ENCODE assay signal across 24 cellular contexts in genomic region chr5:51494821-51495220, GRCh38.
A peak's percentile ranks its signal among the peaks of the same experiment; 100 is the strongest.
DNase-seq lines count a peak whose midpoint lies in the region; ATAC-seq and TF ChIP-seq lines count a peak whose summit lies in the region.
"Had no signal": no experiment of that assay in that cellular context is flagged by ENCODE, and none has a peak within 500 bp of the region (broad histone marks: within the 10 kb centered on the region; RNA-seq: fewer than 3 reads in every experiment).

No MANE protein-coding gene starts in this region.

- H4K20me1 ChIP-seq in GM23338 (replicated peaks; ENCODE audit: insufficient read depth) (no peaks in the 10 kb centered on the region), PC-3 (ENCODE audit: low read length) (no peaks in the 10 kb centered on the region), smooth muscle cell (ENCODE audit: low read depth) (no peaks in the 10 kb centered on the region)
- H4K20me1 ChIP-seq: BLaER1 treated with 17β-estradiol and CSF1 and Interleukin-3, amounts not matched to agents 10 nM and 100 nM had no signal

- no peak overlapping the region for H3K27ac Mint-ChIP-seq in GM23338
- H3K27ac Mint-ChIP-seq: CD4-positive, alpha-beta T cell had no signal

- H3K9ac ChIP-seq in PC-3 (ENCODE audit: low read length) (no peak overlapping the region), smooth muscle cell (ENCODE audit: low read depth) (no peak overlapping the region)
- H3K9ac ChIP-seq: BLaER1 treated with 17β-estradiol and CSF1 and Interleukin-3, amounts not matched to agents 10 nM and 100 nM had no signal

- TF ChIP-seq CTCF in GM23338 (conservative IDR thresholded peaks at IDR 0.05; ENCODE audit: low read depth in 2 of 2) (no peak), PC-3 (conservative IDR thresholded peaks at IDR 0.05; ENCODE audit: low read depth, low read length) (no peak), smooth muscle cell (IDR thresholded peaks at IDR 0.05; ENCODE audit: borderline replicate concordance, insufficient read depth, poor library complexity, severe bottlenecking) (no peak)

- H3F3A ChIP-seq in GM23338 (replicated peaks; ENCODE audit: low read depth) (no peaks in the 10 kb centered on the region), PC-3 (ENCODE audit: low read length, unreplicated experiment) (no peaks in the 10 kb centered on the region), smooth muscle cell (ENCODE audit: low read depth) (no peaks in the 10 kb centered on the region)

- no peak overlapping the region for H3K4me3 ChIP-seq in GM23338
- H3K4me3 ChIP-seq in PC-3 (ENCODE audit: low read length): no peak overlapping the region
- no peak overlapping the region for H3K4me3 ChIP-seq in smooth muscle cell
- H3K4me3 ChIP-seq: A549; BLaER1 treated with 17β-estradiol and CSF1 and Interleukin-3, amounts not matched to agents 10 nM and 100 nM; HAP-1; Peyer's patch had no signal

- H3K36me3 Mint-ChIP-seq in GM23338 (ENCODE audit: low read depth): no peaks in the 10 kb centered on the region

- H3K27me3 Mint-ChIP-seq in GM23338 (ENCODE audit: insufficient read depth, low read depth, poor library complexity): no peaks in the 10 kb centered on the region
- H3K27me3 Mint-ChIP-seq: CD4-positive, alpha-beta T cell had no signal

- POLR2A ChIA-PET in PC-3 (lab: Charles Lee; ENCODE audit: unreplicated experiment): no interaction called here

- BruUV-seq in PC-3 (replicated peaks; lab: Mats Ljungman, UMichigan): no TSS peak

- H3K9me3 Mint-ChIP-seq in GM23338: no peaks in the 10 kb centered on the region

- intact Hi-C loops in PC-3 (cut with micrococcal nuclease): loop anchor here (5.0 to 10.0 kb wide), 3 partner anchors 77 to 370 kb away; partner anchors contain the start of gene ISL1

- no peaks in the 10 kb centered on the region for H3K79me2 ChIP-seq in GM23338 (replicated peaks; ENCODE audit: insufficient read depth)
- H3K79me2 ChIP-seq in PC-3 (ENCODE audit: low read length): no peaks in the 10 kb centered on the region
- H3K79me2 ChIP-seq in smooth muscle cell (ENCODE audit: low read depth): no peaks in the 10 kb centered on the region

- ATAC-seq in GM23338 (no peak), PC-3 (no peak), HG03159 (IDR thresholded peaks at IDR 0.05; ENCODE audit: unreplicated experiment) (no peak), HG02763 (IDR thresholded peaks at IDR 0.05; ENCODE audit: unreplicated experiment) (no peak)
- ATAC-seq: A549 had no signal

- no peak overlapping the region for H3K4me3 Mint-ChIP-seq in GM23338
- H3K4me3 Mint-ChIP-seq: CD4-positive, alpha-beta T cell had no signal

- H3K4me1 ChIP-seq in GM23338 (ENCODE audit: insufficient read depth): no peaks in the 10 kb centered on the region
- peaks cover 12% of the 10 kb centered on the region for H3K4me1 ChIP-seq in PC-3 (ENCODE audit: insufficient read depth, low read length)
- no peaks in the 10 kb centered on the region for H3K4me1 ChIP-seq in smooth muscle cell (ENCODE audit: low read depth)
- H3K4me1 ChIP-seq: A549; BLaER1 treated with 17β-estradiol and CSF1 and Interleukin-3, amounts not matched to agents 10 nM and 100 nM; Peyer's patch had no signal

- CTCF ChIA-PET in PC-3 (lab: Charles Lee): no interaction called here

- no peak overlapping the region for H3K27ac ChIP-seq in GM23338 (ENCODE audit: low read depth)
- H3K27ac ChIP-seq in PC-3 (ENCODE audit: low read length): no peak overlapping the region
- H3K27ac ChIP-seq in smooth muscle cell (ENCODE audit: low read depth): peak overlapping the region; percentile 75
- no peak overlapping the region for H3K27ac ChIP-seq in caudate nucleus (ENCODE audit: low read depth, low read length)
- H3K27ac ChIP-seq: A549; BLaER1 treated with 17β-estradiol and CSF1 and Interleukin-3, amounts not matched to agents 10 nM and 100 nM; HL-60; Peyer's patch had no signal

- no peaks in the 10 kb centered on the region for H3K9me3 ChIP-seq in PC-3 (ENCODE audit: low read length)
- H3K9me3 ChIP-seq in smooth muscle cell (replicated peaks; ENCODE audit: low read depth): no peaks in the 10 kb centered on the region
- H3K9me3 ChIP-seq: A549; BLaER1 treated with 17β-estradiol and CSF1 and Interleukin-3, amounts not matched to agents 10 nM and 100 nM; HAP-1; Peyer's patch had no signal

- no peaks in the 10 kb centered on the region for H3K27me3 ChIP-seq in GM23338 (ENCODE audit: insufficient read depth)
- H3K27me3 ChIP-seq in PC-3 (ENCODE audit: low read length): no peaks in the 10 kb centered on the region
- H3K27me3 ChIP-seq in smooth muscle cell (ENCODE audit: low read depth): peaks cover 3% of the 10 kb centered on the region
- H3K27me3 ChIP-seq: BLaER1 treated with 17β-estradiol and CSF1 and Interleukin-3, amounts not matched to agents 10 nM and 100 nM; Peyer's patch had no signal

- H3K4me2 ChIP-seq in GM23338: no peak overlapping the region
- 0 out of 2 replicates have a peak overlapping the region, but pooled peaks have one; percentile 53 for H3K4me2 ChIP-seq in PC-3 (ENCODE audit: low read length)
- peak overlapping the region; percentile 52 for H3K4me2 ChIP-seq in smooth muscle cell
- H3K4me2 ChIP-seq: A549; BLaER1 treated with 17β-estradiol and CSF1 and Interleukin-3, amounts not matched to agents 10 nM and 100 nM had no signal

- H3K36me3 ChIP-seq in GM23338 (ENCODE audit: insufficient read depth) (no peaks in the 10 kb centered on the region), PC-3 (ENCODE audit: low read depth, low read length) (no peaks in the 10 kb centered on the region), smooth muscle cell (ENCODE audit: low read depth) (no peaks in the 10 kb centered on the region)
- H3K36me3 ChIP-seq: BLaER1 treated with 17β-estradiol and CSF1 and Interleukin-3, amounts not matched to agents 10 nM and 100 nM; HAP-1; Peyer's patch had no signal

- 0 out of 2 replicates have a peak overlapping the region, but pooled peaks have one; percentile 15 for H2AFZ ChIP-seq in GM23338
- no peak overlapping the region for H2AFZ ChIP-seq in PC-3 (ENCODE audit: low read length)
- H2AFZ ChIP-seq in smooth muscle cell (ENCODE audit: low read depth): no peak overlapping the region

- H3K9me2 ChIP-seq in GM23338 (ENCODE audit: insufficient read depth): no peaks in the 10 kb centered on the region
- H3K9me2 ChIP-seq in PC-3 (replicated peaks; ENCODE audit: low read length): no peaks in the 10 kb centered on the region

- DNase-seq in GM23338 (ENCODE audit: low spot score) (no peak), PC-3 (no peak), islet precursor cell (peak; percentile 49), smooth muscle cell (lab: John Stamatoyannopoulos, UW; ENCODE audit: unreplicated experiment) (no peak), caudate nucleus (lab: John Stamatoyannopoulos, UW) (no peak)
- DNase-seq: AML-193; CD4-positive, alpha-beta T cell; DMS53; GOT3; NCI-H1092; NCI-H1417 treated with DMSO at 0.1 percent for 48 hours; NCI-H1694 treated with DMSO at 0.1 percent for 48 hours; NCI-H2081 treated with DMSO at 0.1 percent for 48 hours; NCI-H2171; NCI-H226; NCI-H510A; NCI-H69; Peyer's patch had no signal

- H3K4me1 Mint-ChIP-seq in GM23338: no peaks in the 10 kb centered on the region

- WGBS in smooth muscle cell (ENCODE audit: low lambda C conversion rate): 98% methylated on average over 12 of the region's 12 CpGs

TF ChIP-seq in GM23338, 12 proteins besides CTCF, POLR2A, EP300 and RAD21 (continues in another document):
- no peak for TF ChIP-seq ETS1 (IDR thresholded peaks at IDR 0.05)
- no peak for TF ChIP-seq ZNF331 (CRISPR knock-in tag; IDR thresholded peaks at IDR 0.05; ENCODE audit: low read depth)
- no peak for TF ChIP-seq POLR2AphosphoS5 (IDR thresholded peaks at IDR 0.05; ENCODE audit: low read depth)
- TF ChIP-seq EZH2phosphoT487 (IDR thresholded peaks at IDR 0.05; ENCODE audit: unreplicated experiment): no peak
- TF ChIP-seq CREB1 (CRISPR knock-in tag; IDR thresholded peaks at IDR 0.05; ENCODE audit: low read depth): no peak
- no peak for TF ChIP-seq EZH2 (IDR thresholded peaks at IDR 0.05; ENCODE audit: low read depth, unreplicated experiment)
